20 cellular contexts compared by ENCODE assay signal in the genomic region with DNA sequence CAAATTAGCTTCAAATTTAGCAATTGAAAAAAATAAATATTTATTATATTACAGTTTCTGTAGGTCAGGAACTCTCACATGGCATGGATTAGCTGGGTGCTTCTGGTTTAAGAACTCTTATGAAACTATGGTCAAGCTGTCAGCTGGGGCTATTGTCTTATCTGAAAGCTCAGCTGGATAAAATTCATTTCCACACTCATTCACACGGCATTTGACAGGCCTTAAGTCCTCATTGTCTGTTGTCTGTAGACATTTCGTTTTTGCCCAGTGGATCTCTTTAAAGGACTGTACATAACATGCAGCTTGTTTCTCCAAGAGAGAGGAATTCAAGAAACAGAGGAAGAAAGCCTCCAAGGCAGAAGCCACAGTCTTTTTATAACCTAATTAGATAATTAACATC.
"Had no signal": no experiment of that assay in that cellular context is flagged by ENCODE, and none has a peak within 500 bp of the region (broad histone marks: within the 10 kb centered on the region; RNA-seq: fewer than 3 reads in every experiment).

No MANE protein-coding gene starts in this region.

- H3K36me3 ChIP-seq: colonic mucosa, gastrocnemius medialis, heart right ventricle, ovary, right atrium auricular region, sigmoid colon, suprapubic skin, thyroid gland had no signal

- H3K9me3 Mint-ChIP-seq: naive thymus-derived CD4-positive, alpha-beta T cell; stimulated activated effector memory CD8-positive, alpha-beta T cell treated with anti-CD3 and anti-CD28 coated beads, Interleukin-12 subunit alpha, Interleukin-12 subunit beta, amount 100 ng/mL, for 72 hours; type B pancreatic cell had no signal

- H3K27me3 Mint-ChIP-seq: naive thymus-derived CD4-positive, alpha-beta T cell; type B pancreatic cell had no signal

- H3K27ac Mint-ChIP-seq: naive thymus-derived CD4-positive, alpha-beta T cell; stimulated activated effector memory CD8-positive, alpha-beta T cell treated with anti-CD3 and anti-CD28 coated beads, Interleukin-12 subunit alpha, Interleukin-12 subunit beta, amount 100 ng/mL, for 72 hours; type B pancreatic cell had no signal

- H3K36me3 Mint-ChIP-seq: naive thymus-derived CD4-positive, alpha-beta T cell; stimulated activated effector memory CD8-positive, alpha-beta T cell treated with anti-CD3 and anti-CD28 coated beads, Interleukin-12 subunit alpha, Interleukin-12 subunit beta, amount 100 ng/mL, for 72 hours; type B pancreatic cell had no signal

- H3K4me1 Mint-ChIP-seq: naive thymus-derived CD4-positive, alpha-beta T cell; stimulated activated effector memory CD8-positive, alpha-beta T cell treated with anti-CD3 and anti-CD28 coated beads, Interleukin-12 subunit alpha, Interleukin-12 subunit beta, amount 100 ng/mL, for 72 hours had no signal

- H3K27me3 ChIP-seq: colonic mucosa, gastrocnemius medialis, heart right ventricle, ovary, right atrium auricular region, sigmoid colon, suprapubic skin, thyroid gland had no signal

- H3K27ac ChIP-seq: colonic mucosa, gastrocnemius medialis, heart right ventricle, ovary, right atrium auricular region, sigmoid colon, suprapubic skin, thyroid gland had no signal

- H3K4me3 Mint-ChIP-seq: naive thymus-derived CD4-positive, alpha-beta T cell; stimulated activated effector memory CD8-positive, alpha-beta T cell treated with anti-CD3 and anti-CD28 coated beads, Interleukin-12 subunit alpha, Interleukin-12 subunit beta, amount 100 ng/mL, for 72 hours; type B pancreatic cell had no signal

- H3K4me3 ChIP-seq: colonic mucosa, gastrocnemius medialis, heart right ventricle, ovary, right atrium auricular region, sigmoid colon, suprapubic skin, thyroid gland had no signal

- H3K4me1 ChIP-seq: colonic mucosa, gastrocnemius medialis, right atrium auricular region, sigmoid colon, suprapubic skin, thyroid gland had no signal

- H3K9me3 ChIP-seq: colonic mucosa, gastrocnemius medialis, ovary, right atrium auricular region, sigmoid colon, suprapubic skin, thyroid gland had no signal

- DNase-seq: colonic mucosa; dermis blood vessel endothelial cell; erythroblast; gastrocnemius medialis; heart right ventricle; hypothalamus; kidney glomerular epithelial cell; mammary epithelial cell; naive thymus-derived CD4-positive, alpha-beta T cell; ovary; sigmoid colon; small intestine; stimulated activated CD4-positive, alpha-beta T cell treated with anti-CD3 and anti-CD28 coated beads, Interleukin-4, amount 100 ng/mL, for 1 hour; stimulated activated CD8-positive, alpha-beta memory T cell treated with anti-CD3 and anti-CD28 coated beads, Interleukin-4, amount 100 ng/mL, for 48 hours; stimulated activated naive CD8-positive, alpha-beta T cell treated with anti-CD3 and anti-CD28 coated beads, Interleukin-15, Interleukin-2, amounts not matched to agents 100 U/mL and 50 U/mL, for 24 hours; thyroid gland had no signal

- ATAC-seq: gastrocnemius medialis; heart right ventricle; naive thymus-derived CD4-positive, alpha-beta T cell; stimulated activated effector memory CD8-positive, alpha-beta T cell treated with anti-CD3 and anti-CD28 coated beads, Interleukin-12 subunit alpha, Interleukin-12 subunit beta, amount 100 ng/mL, for 72 hours; stimulated activated naive CD8-positive, alpha-beta T cell treated with anti-CD3 and anti-CD28 coated beads, Interleukin-15, Interleukin-2, amounts not matched to agents 100 U/mL and 50 U/mL, for 24 hours had no signal
